In the genomic region with DNA sequence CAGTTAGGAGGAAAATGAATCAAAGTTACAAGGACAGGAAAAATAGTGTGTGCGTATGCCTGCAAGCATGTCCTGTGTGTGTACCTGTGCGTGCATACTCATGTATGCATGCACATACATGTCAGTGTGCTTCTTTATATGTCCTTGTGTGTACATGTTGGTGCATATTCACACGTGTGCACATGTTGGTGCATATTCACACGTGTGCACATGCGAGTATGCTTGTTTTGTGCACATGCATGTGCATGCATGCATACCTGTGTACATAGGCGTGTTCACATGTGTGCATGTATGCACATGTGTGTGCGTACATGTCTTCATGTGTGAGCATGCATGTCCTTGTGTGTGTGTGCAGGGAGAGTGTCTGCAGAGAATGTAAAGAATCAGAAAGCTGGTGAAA, we compare ENCODE assay signal across 25 cellular contexts.
"Had no signal": no experiment of that assay in that cellular context is flagged by ENCODE, and none has a peak within 500 bp of the region (broad histone marks: within the 10 kb centered on the region; RNA-seq: fewer than 3 reads in every experiment).

No MANE protein-coding gene starts in this region.

- H3K36me3 ChIP-seq: colonic mucosa, uterus, WERI-Rb-1 had no signal

- H3K4me3 ChIP-seq: colonic mucosa, dorsolateral prefrontal cortex, heart left ventricle, spleen, tibial artery, uterus had no signal

- DNase-seq: activated CD4-positive, alpha-beta T cell treated with anti-CD3 and anti-CD28 coated beads for 1 hour; activated CD4-positive, alpha-beta T cell treated with anti-CD3 and anti-CD28 coated beads, Interleukin-2, amount 50 U/mL, for 1 hour; activated CD8-positive, alpha-beta T cell treated with anti-CD3 and anti-CD28 coated beads, Interleukin-2, amount 10 ng/mL, durations not matched to agents 7 days and 5 days; activated gamma-delta T cell treated with Interleukin-2 at 50 U/mL for 16 hours; aorta; colonic mucosa; dorsolateral prefrontal cortex; islet precursor cell; left cardiac atrium; naive B cell; retina; spleen; stimulated activated CD4-positive, alpha-beta T cell treated with anti-CD3 and anti-CD28 coated beads, Interleukin-4, amount 100 ng/mL, for 4 hours; stimulated activated naive CD8-positive, alpha-beta T cell treated with anti-CD3 and anti-CD28 coated beads, Interleukin-15, amount 100 ng/mL, for 72 hours; tibial artery; uterus; WERI-Rb-1 had no signal

- H3K4me1 Mint-ChIP-seq: activated naive CD4-positive, alpha-beta T cell treated with anti-CD3 and anti-CD28 coated beads, Interleukin-2, amount 50 U/mL, for 24 hours; central memory CD8-positive, alpha-beta T cell; memory B cell; stimulated activated naive CD8-positive, alpha-beta T cell treated with anti-CD3 and anti-CD28 coated beads, Interleukin-15, amount 100 ng/mL, for 72 hours had no signal

- ATAC-seq: activated CD8-positive, alpha-beta T cell treated with anti-CD3 and anti-CD28 coated beads, Interleukin-2, amount 10 ng/mL, durations not matched to agents 7 days and 5 days; stimulated activated naive CD8-positive, alpha-beta T cell treated with anti-CD3 and anti-CD28 coated beads, Interleukin-15, amount 100 ng/mL, for 72 hours had no signal

- H3K4me1 ChIP-seq: colonic mucosa, spleen, uterus had no signal

- H3K27me3 Mint-ChIP-seq: activated naive CD4-positive, alpha-beta T cell treated with anti-CD3 and anti-CD28 coated beads, Interleukin-2, amount 50 U/mL, for 24 hours; central memory CD8-positive, alpha-beta T cell; memory B cell; naive B cell; progenitor cell of endocrine pancreas; stimulated activated naive CD8-positive, alpha-beta T cell treated with anti-CD3 and anti-CD28 coated beads, Interleukin-15, amount 100 ng/mL, for 72 hours had no signal

- H3K27ac Mint-ChIP-seq: activated CD8-positive, alpha-beta T cell treated with anti-CD3 and anti-CD28 coated beads, Interleukin-2, amount 10 ng/mL, durations not matched to agents 7 days and 5 days; activated naive CD4-positive, alpha-beta T cell treated with anti-CD3 and anti-CD28 coated beads, Interleukin-2, amount 50 U/mL, for 24 hours; memory B cell; naive B cell; progenitor cell of endocrine pancreas; stimulated activated naive CD8-positive, alpha-beta T cell treated with anti-CD3 and anti-CD28 coated beads, Interleukin-15, amount 100 ng/mL, for 72 hours had no signal

- H3K27me3 ChIP-seq: brain microvascular endothelial cell, colonic mucosa, dorsolateral prefrontal cortex, heart left ventricle, spleen, tibial artery, uterus had no signal

- H3K36me3 Mint-ChIP-seq: activated naive CD4-positive, alpha-beta T cell treated with anti-CD3 and anti-CD28 coated beads, Interleukin-2, amount 50 U/mL, for 24 hours; memory B cell; naive B cell had no signal

- H3K4me3 Mint-ChIP-seq: activated CD8-positive, alpha-beta T cell treated with anti-CD3 and anti-CD28 coated beads, Interleukin-2, amount 10 ng/mL, durations not matched to agents 7 days and 5 days; activated naive CD4-positive, alpha-beta T cell treated with anti-CD3 and anti-CD28 coated beads, Interleukin-2, amount 50 U/mL, for 24 hours; central memory CD8-positive, alpha-beta T cell; memory B cell; naive B cell; neural crest cell; stimulated activated naive CD8-positive, alpha-beta T cell treated with anti-CD3 and anti-CD28 coated beads, Interleukin-15, amount 100 ng/mL, for 72 hours had no signal

- H3K27ac ChIP-seq: colonic mucosa, epithelial cell of prostate, spleen, WERI-Rb-1 had no signal

- H3K9me3 Mint-ChIP-seq: activated naive CD4-positive, alpha-beta T cell treated with anti-CD3 and anti-CD28 coated beads, Interleukin-2, amount 50 U/mL, for 24 hours; central memory CD8-positive, alpha-beta T cell; naive B cell; neural crest cell; stimulated activated naive CD8-positive, alpha-beta T cell treated with anti-CD3 and anti-CD28 coated beads, Interleukin-15, amount 100 ng/mL, for 72 hours had no signal
